In genomic region chr15:78301326-78301725, GRCh38 we compare ENCODE assay signal across 15 cellular contexts. TPM values are rescaled to one million over a fixed set of nuclear protein-coding genes. Genes with fewer than 3 reads are reported as not detected.
DNase-seq lines count a peak whose midpoint lies in the region; ATAC-seq and TF ChIP-seq lines count a peak whose summit lies in the region.
"Had no signal": no experiment of that assay in that cellular context is flagged by ENCODE, and none has a peak within 500 bp of the region (broad histone marks: within the 10 kb centered on the region; RNA-seq: fewer than 3 reads in every experiment).

No MANE protein-coding gene starts in this region.

- no peaks in the 10 kb centered on the region for H3K27me3 Mint-ChIP-seq in activated CD4-positive, alpha-beta T cell treated with anti-CD3 and anti-CD28 coated beads for 36 hours
- H3K27me3 Mint-ChIP-seq in activated CD4-positive, alpha-beta T cell treated with anti-CD3 and anti-CD28 coated beads, Interleukin-2, amount 10 ng/mL, durations not matched to agents 24 days and 14 days: peaks cover 2% of the 10 kb centered on the region

- no peak overlapping the region for H3K9ac ChIP-seq in mammary epithelial cell (ENCODE audit: insufficient read depth, low read length)

- H3K4me2 ChIP-seq in mammary epithelial cell (ENCODE audit: insufficient read depth, low read depth, low read length): no peak overlapping the region

- H3K27me3 ChIP-seq in mammary epithelial cell (ENCODE audit: insufficient read depth, low read length) (no peaks in the 10 kb centered on the region), neutrophil (no peaks in the 10 kb centered on the region), SJCRH30 (no peaks in the 10 kb centered on the region)
- H3K27me3 ChIP-seq: MG63, ovary, testis had no signal

- peak overlapping the region; percentile 22 for H2AFZ ChIP-seq in mammary epithelial cell (ENCODE audit: low read depth, low read length)

- peaks cover 13% of the 10 kb centered on the region for H3K4me1 ChIP-seq in mammary epithelial cell (ENCODE audit: insufficient read depth, low read length)
- H3K4me1 ChIP-seq in neutrophil (ENCODE audit: control insufficient read depth in 1 of 2, insufficient read depth in 1 of 2, low read depth in 1 of 2, low read length in 1 of 2): peaks cover 36 to 46% of the 10 kb centered on the region in 2 experiments
- peaks cover 27% of the 10 kb centered on the region for H3K4me1 ChIP-seq in SJCRH30

- DNase-seq in activated CD4-positive, alpha-beta T cell treated with anti-CD3 and anti-CD28 coated beads for 36 hours: no peak
- DNase-seq in activated CD4-positive, alpha-beta T cell treated with anti-CD3 and anti-CD28 coated beads, Interleukin-2, amount 10 ng/mL, durations not matched to agents 24 days and 14 days: no peak
- DNase-seq in NB4 (ENCODE audit: low read depth): peak; percentile 19
- DNase-seq in mammary epithelial cell: no peak
- no peak for DNase-seq in NCI-H82 treated with DMSO at 0.1 percent for 48 hours (lab: John Stamatoyannopoulos, UW; ENCODE audit: unreplicated experiment)
- DNase-seq in SJCRH30: no peak
- DNase-seq in NCI-H69 (lab: John Stamatoyannopoulos, UW): no peak
- DNase-seq: activated CD4-positive, CD25-positive, alpha-beta regulatory T cell; activated T-cell treated with anti-CD3 and anti-CD28 coated beads, Interleukin-2, amount 50 U/mL, for 48 hours; heart left ventricle; MG63; ovary; testis had no signal

- peaks cover 29% of the 10 kb centered on the region for H3K4me1 Mint-ChIP-seq in activated CD4-positive, alpha-beta T cell treated with anti-CD3 and anti-CD28 coated beads for 36 hours
- H3K4me1 Mint-ChIP-seq in activated CD4-positive, alpha-beta T cell treated with anti-CD3 and anti-CD28 coated beads, Interleukin-2, amount 10 ng/mL, durations not matched to agents 24 days and 14 days: peaks cover 18% of the 10 kb centered on the region

- no peaks in the 10 kb centered on the region for H4K20me1 ChIP-seq in mammary epithelial cell (ENCODE audit: insufficient read depth, low read length)

- H3K79me2 ChIP-seq in mammary epithelial cell (ENCODE audit: insufficient read depth, low read length): peaks cover 30% of the 10 kb centered on the region

- H3K27ac Mint-ChIP-seq in activated CD4-positive, alpha-beta T cell treated with anti-CD3 and anti-CD28 coated beads for 36 hours: peak overlapping the region; percentile 42
- H3K27ac Mint-ChIP-seq in activated CD4-positive, alpha-beta T cell treated with anti-CD3 and anti-CD28 coated beads, Interleukin-2, amount 10 ng/mL, durations not matched to agents 24 days and 14 days: no peak overlapping the region

- H3K4me3 ChIP-seq in NB4 (ENCODE audit: low read depth, low read length) (no peak overlapping the region), mammary epithelial cell (replicated peaks in 1 of 3; ENCODE audit: insufficient read depth in 1 of 3, low read depth in 2 of 3, low read length in 3 of 3) (no peak overlapping the region), neutrophil (ENCODE audit: low read depth in 1 of 2, low read length in 1 of 2) (no peak overlapping the region), SJCRH30 (no peak overlapping the region)
- H3K4me3 ChIP-seq: heart left ventricle, MG63, ovary, testis had no signal

- no peak for TF ChIP-seq POLR2A in NB4 (IDR thresholded peaks at IDR 0.05; ENCODE audit: extremely low read depth, insufficient read length)

- ATAC-seq in activated CD4-positive, alpha-beta T cell treated with anti-CD3 and anti-CD28 coated beads for 36 hours: no peak
- ATAC-seq: heart left ventricle had no signal

- no peaks in the 10 kb centered on the region for H3K9me3 Mint-ChIP-seq in activated CD4-positive, alpha-beta T cell treated with anti-CD3 and anti-CD28 coated beads for 36 hours (ENCODE audit: low read depth)
- no peaks in the 10 kb centered on the region for H3K9me3 Mint-ChIP-seq in activated CD4-positive, alpha-beta T cell treated with anti-CD3 and anti-CD28 coated beads, Interleukin-2, amount 10 ng/mL, durations not matched to agents 24 days and 14 days

- no peak overlapping the region for H3K4me3 Mint-ChIP-seq in activated CD4-positive, alpha-beta T cell treated with anti-CD3 and anti-CD28 coated beads for 36 hours
- no peak overlapping the region for H3K4me3 Mint-ChIP-seq in activated CD4-positive, alpha-beta T cell treated with anti-CD3 and anti-CD28 coated beads, Interleukin-2, amount 10 ng/mL, durations not matched to agents 24 days and 14 days

- POLR2A ChIA-PET in activated CD4-positive, alpha-beta T cell treated with anti-CD3 and anti-CD28 coated beads for 36 hours (lab: Charles Lee): no interaction called here

- dilution Hi-C loops in mammary epithelial cell (cut with HindIII; ENCODE audit: low sequenced_read_pairs): no loop called here

- no peak for TF ChIP-seq CTCF in NB4 (IDR thresholded peaks at IDR 0.05; ENCODE audit: low read depth, low read length)
- no peak for TF ChIP-seq CTCF in mammary epithelial cell (conservative IDR thresholded peaks at IDR 0.05 in 1 of 2, IDR thresholded peaks at IDR 0.05 in 1 of 2; ENCODE audit: extremely low read depth in 1 of 2, insufficient read depth in 1 of 2, low read depth in 1 of 2, low read length in 2 of 2)
- TF ChIP-seq CTCF in neutrophil (IDR thresholded peaks at IDR 0.05): no peak

- CTCF ChIA-PET in activated CD4-positive, alpha-beta T cell treated with anti-CD3 and anti-CD28 coated beads for 36 hours (lab: Charles Lee): interaction anchor here (0.6 kb wide), 1 partner anchor 391 kb away, joined by 3 read pairs; no protein-coding TSS in a partner anchor
- CTCF ChIA-PET in mammary epithelial cell (lab: Charles Lee; ENCODE audit: low non-redundant PET): no interaction called here

- no peaks in the 10 kb centered on the region for H3K9me3 ChIP-seq in mammary epithelial cell (replicated peaks; ENCODE audit: insufficient read depth, low read length)
- no peaks in the 10 kb centered on the region for H3K9me3 ChIP-seq in neutrophil
- H3K9me3 ChIP-seq in SJCRH30 (replicated peaks): no peaks in the 10 kb centered on the region
- H3K9me3 ChIP-seq: heart left ventricle, MG63, ovary, testis had no signal

- peaks cover 2% of the 10 kb centered on the region for H3K36me3 Mint-ChIP-seq in activated CD4-positive, alpha-beta T cell treated with anti-CD3 and anti-CD28 coated beads for 36 hours (ENCODE audit: low read depth)
- no peaks in the 10 kb centered on the region for H3K36me3 Mint-ChIP-seq in activated CD4-positive, alpha-beta T cell treated with anti-CD3 and anti-CD28 coated beads, Interleukin-2, amount 10 ng/mL, durations not matched to agents 24 days and 14 days (ENCODE audit: low read depth)

- no TSS peak for BruUV-seq in mammary epithelial cell (replicated peaks; lab: Mats Ljungman, UMichigan)

- intact Hi-C loops in activated CD4-positive, alpha-beta T cell treated with anti-CD3 and anti-CD28 coated beads for 36 hours (cut with DNase I, micrococcal nuclease): loop anchor here in 1 of 2 experiments (10.0 kb wide), 1 partner anchor 203 kb away; the partner anchor contains the start of gene HYKK
- intact Hi-C loops in activated CD4-positive, alpha-beta T cell treated with anti-CD3 and anti-CD28 coated beads, Interleukin-2, amount 10 ng/mL, durations not matched to agents 24 days and 14 days (cut with micrococcal nuclease): no loop called here
- intact Hi-C loops in mammary epithelial cell (cut with micrococcal nuclease): no loop called here

- in situ Hi-C loops in mammary epithelial cell (cut with MboI; ENCODE audit: low sequenced_read_pairs in 2 of 2): loop anchor here in 1 of 2 donors (25.0 kb wide), 1 partner anchor 411 kb away; no protein-coding TSS in a partner anchor

- H3K36me3 ChIP-seq in mammary epithelial cell (ENCODE audit: insufficient read depth, low read length): no peaks in the 10 kb centered on the region
- H3K36me3 ChIP-seq in neutrophil: no peaks in the 10 kb centered on the region
- no peaks in the 10 kb centered on the region for H3K36me3 ChIP-seq in SJCRH30
- H3K36me3 ChIP-seq: heart left ventricle, MG63, ovary had no signal

- H3K27ac ChIP-seq in mammary epithelial cell (ENCODE audit: insufficient read depth, low read depth, low read length) (no peak overlapping the region), neutrophil (peak overlapping the region; percentile 78), SJCRH30 (no peak overlapping the region)
- H3K27ac ChIP-seq: heart left ventricle, ovary, testis had no signal

RNA-seq across cellular contexts. Expression of gene SKIC8, which starts 1.9 kb away (rescaled TPM):
- 10 to 100 TPM; 39.2 to 52.6 TPM for total RNA-seq in activated CD4-positive, alpha-beta T cell treated with anti-CD3 and anti-CD28 coated beads for 36 hours
- 57.6 and 62.2 TPM in 2 replicates for total RNA-seq in activated CD4-positive, alpha-beta T cell treated with anti-CD3 and anti-CD28 coated beads, Interleukin-2, amount 10 ng/mL, durations not matched to agents 24 days and 14 days
- 10 to 100 TPM; 41.3 to 62.2 TPM for total RNA-seq in mammary epithelial cell
- 91.9 TPM for polyA plus RNA-seq in mammary epithelial cell
- 88.6 TPM for polyA minus RNA-seq in mammary epithelial cell
- 60.5 and 69.8 TPM in 2 replicates for total RNA-seq in SJCRH30 (2014; rRNA removed; shearing (Covaris generic))

RNA-seq across cellular contexts. Expression of gene DNAJA4, which starts 37.0 kb away (rescaled TPM):
- total RNA-seq in activated CD4-positive, alpha-beta T cell treated with anti-CD3 and anti-CD28 coated beads for 36 hours: 10 to 100 TPM; 38.6 to 41.5 TPM
- total RNA-seq in activated CD4-positive, alpha-beta T cell treated with anti-CD3 and anti-CD28 coated beads, Interleukin-2, amount 10 ng/mL, durations not matched to agents 24 days and 14 days: 74.1 and 75.9 TPM in 2 replicates
- 1 to 10 TPM in 1 of 2 donors, not detected in 1; 8.2 TPM for total RNA-seq in mammary epithelial cell
- 0.18 TPM for polyA plus RNA-seq in mammary epithelial cell
- polyA minus RNA-seq in mammary epithelial cell: not detected
- total RNA-seq in SJCRH30 (2014; rRNA removed; shearing (Covaris generic)): 0.15 TPM in 1 of 2 replicates, not detected in the other

RNA-seq across cellular contexts. Expression of gene CRABP1, which starts 38.8 kb away (rescaled TPM):
- total RNA-seq in activated CD4-positive, alpha-beta T cell treated with anti-CD3 and anti-CD28 coated beads for 36 hours: under 1 TPM; 0.90 to 0.96 TPM
- not detected in 2 replicates for total RNA-seq in activated CD4-positive, alpha-beta T cell treated with anti-CD3 and anti-CD28 coated beads, Interleukin-2, amount 10 ng/mL, durations not matched to agents 24 days and 14 days
- not detected for total RNA-seq in mammary epithelial cell
- not detected for polyA plus RNA-seq in mammary epithelial cell
- polyA minus RNA-seq in mammary epithelial cell: not detected
- total RNA-seq in SJCRH30 (2014; rRNA removed; shearing (Covaris generic)): not detected in 2 replicates
- total RNA-seq: bronchial epithelial cell had no signal
- polyA plus RNA-seq: heart left ventricle had no signal
